ENCODE assay signal across 28 cellular contexts in genomic region chr10:49264177-49264677, GRCh38. TPM values are rescaled to one million over a fixed set of nuclear protein-coding genes. Genes with fewer than 3 reads are reported as not detected.
DNase-seq lines count a peak whose midpoint lies in the region; ATAC-seq, FAIRE-seq and TF ChIP-seq lines count a peak whose summit lies in the region.
"Had no signal": no experiment of that assay in that cellular context is flagged by ENCODE, and none has a peak within 500 bp of the region (broad histone marks: within the 10 kb centered on the region; RNA-seq: fewer than 3 reads in every experiment).

No MANE protein-coding gene starts in this region.

- H3K4me1 Mint-ChIP-seq in activated CD8-positive, alpha-beta T cell treated with anti-CD3 and anti-CD28 coated beads for 36 hours (ENCODE audit: low read depth), result no peaks in the 10 kb centered on the region
- H3K4me1 Mint-ChIP-seq: IgD-negative memory B cell had no signal

- no peak overlapping the region for H2AFZ ChIP-seq in HepG2 (ENCODE audit: low read length)
- no peak overlapping the region for H2AFZ ChIP-seq in K562 (ENCODE audit: low read depth, low read length)

- H3K4me3 Mint-ChIP-seq in activated CD8-positive, alpha-beta T cell treated with anti-CD3 and anti-CD28 coated beads for 36 hours, result no peak overlapping the region
- H3K4me3 Mint-ChIP-seq: CD4-positive, alpha-beta T cell; HFFc6; IgD-negative memory B cell had no signal

- no peaks in the 10 kb centered on the region for H3K9me1 ChIP-seq in K562 (ENCODE audit: control insufficient read depth, insufficient read depth, low read length)

- H4K20me1 ChIP-seq in HepG2 (ENCODE audit: insufficient read depth, low read length) (no peaks in the 10 kb centered on the region), K562 (replicated peaks; ENCODE audit: control insufficient read depth, insufficient read depth, low read length) (no peaks in the 10 kb centered on the region)
- H4K20me1 ChIP-seq: BLaER1 had no signal

- H3K9me3 Mint-ChIP-seq in activated CD8-positive, alpha-beta T cell treated with anti-CD3 and anti-CD28 coated beads for 36 hours, result peaks cover 20% of the 10 kb centered on the region

- in situ Hi-C loops in HepG2 (cut with HindIII; ENCODE audit: extremely low pct_ligation_motif_present, low pct_unique_long_range_greater_than_20kb) (no loop called here), K562 (cut with MboI) (no loop called here)

- no peaks in the 10 kb centered on the region for H3K4me1 ChIP-seq in HepG2 (ENCODE audit: insufficient read depth, low read length)
- no peaks in the 10 kb centered on the region for H3K4me1 ChIP-seq in right lobe of liver
- H3K4me1 ChIP-seq in K562 (replicated peaks in 1 of 2; ENCODE audit: control insufficient read depth in 2 of 2, insufficient read depth in 2 of 2, low read length in 2 of 2), result peaks cover 17 to 18% of the 10 kb centered on the region in 2 experiments; a peak in 4 of 5 replicates
- H3K4me1 ChIP-seq in sigmoid colon, result no peaks in the 10 kb centered on the region
- H3K4me1 ChIP-seq: BLaER1, HAP-1 had no signal

- ATAC-seq in HepG2 (no peak), right lobe of liver (no peak), K562 (no peak)
- ATAC-seq in activated CD8-positive, alpha-beta T cell treated with anti-CD3 and anti-CD28 coated beads for 36 hours, result no peak
- ATAC-seq: GM12878, Panc1 had no signal

- TF ChIP-seq POLR2A in HepG2 (IDR thresholded peaks at IDR 0.05; ENCODE audit: insufficient read depth in 1 of 2, low read depth in 2 of 2, low read length in 2 of 2) (no peak), right lobe of liver (IDR thresholded peaks at IDR 0.05) (no peak), K562 (conservative IDR thresholded peaks at IDR 0.05) (no peak), sigmoid colon (IDR thresholded peaks at IDR 0.05) (no peak)

- H3K27ac ChIP-seq in HepG2 (ENCODE audit: extremely low read length, insufficient read depth, low read length) (no peak overlapping the region), right lobe of liver (no peak overlapping the region), K562 (ENCODE audit: extremely low read depth, low read depth, low read length) (no peak overlapping the region), sigmoid colon (no peak overlapping the region)
- H3K27ac ChIP-seq: BLaER1 had no signal

- POLR2A ChIA-PET in HepG2 (lab: Yijun Ruan, JAX), result no interaction called here
- POLR2A ChIA-PET in K562 (lab: Yijun Ruan, JAX), result interaction anchor here (0.9 to 1.2 kb wide), 3 partner anchors 8 to 14 kb away, joined by 4 to 5 read pairs (median 5); no protein-coding TSS in a partner anchor
- POLR2A ChIA-PET in activated CD8-positive, alpha-beta T cell treated with anti-CD3 and anti-CD28 coated beads for 36 hours (lab: Charles Lee), result no interaction called here

- H3K9ac ChIP-seq in HepG2 (ENCODE audit: insufficient read depth, low read depth, low read length), result no peak overlapping the region
- H3K9ac ChIP-seq in K562 (ENCODE audit: insufficient read depth in 1 of 2, low read depth in 2 of 2, low read length in 2 of 2), result no peak overlapping the region
- H3K9ac ChIP-seq: BLaER1, SK-N-SH had no signal

- H3K9me3 ChIP-seq in HepG2 (ENCODE audit: low read length), result peaks cover 12% of the 10 kb centered on the region; the same call in 1 of the 2 replicates
- no peaks in the 10 kb centered on the region for H3K9me3 ChIP-seq in right lobe of liver
- H3K9me3 ChIP-seq in K562 (replicated peaks; ENCODE audit: control insufficient read depth, insufficient read depth, low read depth, low read length), result peaks cover 6% of the 10 kb centered on the region
- H3K9me3 ChIP-seq in sigmoid colon, result peaks cover 0 to 7% (median 3%) of the 10 kb centered on the region in 4 donors
- H3K9me3 ChIP-seq: HAP-1, SK-N-SH had no signal

- BruUV-seq in HepG2 (replicated peaks; lab: Mats Ljungman, UMichigan) (no TSS peak), K562 (replicated peaks; lab: Mats Ljungman, UMichigan) (no TSS peak)

- no peaks in the 10 kb centered on the region for H3K27me3 Mint-ChIP-seq in activated CD8-positive, alpha-beta T cell treated with anti-CD3 and anti-CD28 coated beads for 36 hours
- H3K27me3 Mint-ChIP-seq: CD4-positive, alpha-beta T cell had no signal

- 0% methylated on average over 1 of the region's 3 CpGs for WGBS in HepG2 (ENCODE audit: low lambda C conversion rate)
- WGBS in right lobe of liver (ENCODE audit: insufficient coverage, low coverage, low lambda C conversion rate, missing lambda C conversion rate), result 83% methylated on average over 2 of the region's 3 CpGs
- 43% methylated on average over 3 of the region's 3 CpGs for WGBS in K562 (ENCODE audit: insufficient coverage, low coverage, missing lambda C conversion rate)
- WGBS in sigmoid colon, 2 donors, result 92 to 93% methylated on average over 3 of the region's 3 CpGs

- no peaks in the 10 kb centered on the region for H3K36me3 Mint-ChIP-seq in activated CD8-positive, alpha-beta T cell treated with anti-CD3 and anti-CD28 coated beads for 36 hours (ENCODE audit: low read depth)
- H3K36me3 Mint-ChIP-seq: IgD-negative memory B cell had no signal

- CTCF ChIA-PET in HepG2 (lab: Yijun Ruan, JAX; ENCODE audit: low intra/inter-chr PET ratio, low total read pairs) (no interaction called here), K562 (lab: Yijun Ruan, JAX; ENCODE audit: low intra/inter-chr PET ratio) (no interaction called here)
- CTCF ChIA-PET in activated CD8-positive, alpha-beta T cell treated with anti-CD3 and anti-CD28 coated beads for 36 hours (lab: Charles Lee), result no interaction called here

- H3K36me3 ChIP-seq in HepG2 (replicated peaks in 1 of 2; ENCODE audit: control insufficient read depth in 1 of 2, insufficient read depth in 2 of 2, low read length in 2 of 2) (no peaks in the 10 kb centered on the region), right lobe of liver (no peaks in the 10 kb centered on the region), K562 (ENCODE audit: control insufficient read depth, insufficient read depth, low read length) (no peaks in the 10 kb centered on the region), sigmoid colon (no peaks in the 10 kb centered on the region)
- H3K36me3 ChIP-seq: BLaER1, HAP-1 had no signal

- H3K4me3 ChIP-seq in HepG2 (replicated peaks in 1 of 3; ENCODE audit: insufficient read depth in 1 of 3, low read depth in 2 of 3, low read length in 3 of 3) (no peak overlapping the region), right lobe of liver (no peak overlapping the region), K562 (no peak overlapping the region), sigmoid colon (no peak overlapping the region)
- H3K4me3 ChIP-seq: BLaER1, GM12878, HAP-1 had no signal

- TF ChIP-seq EP300 in HepG2 (IDR thresholded peaks at IDR 0.05; ENCODE audit: low read depth in 2 of 2, low read length in 2 of 2), result no peak
- TF ChIP-seq EP300 in HepG2 (CRISPR knock-in tag; IDR thresholded peaks at IDR 0.05; ENCODE audit: borderline replicate concordance), result no peak
- no peak for TF ChIP-seq EP300 in K562 (IDR thresholded peaks at IDR 0.05; ENCODE audit: low read length)
- no peak for TF ChIP-seq EP300 in sigmoid colon (IDR thresholded peaks at IDR 0.05)

- TF ChIP-seq RAD21 in HepG2 (CRISPR knock-in tag; IDR thresholded peaks at IDR 0.05) (no peak), K562 (CRISPR knock-in tag; conservative IDR thresholded peaks at IDR 0.05 in 1 of 2, IDR thresholded peaks at IDR 0.05 in 1 of 2) (no peak)

- H3K4me2 ChIP-seq in HepG2 (ENCODE audit: low read depth, low read length), result no peak overlapping the region
- H3K4me2 ChIP-seq in K562 (ENCODE audit: insufficient read depth, low read length), result no peak overlapping the region
- H3K4me2 ChIP-seq: BLaER1, SK-N-SH had no signal

- no peak for DNase-seq in HepG2 (ENCODE audit: low spot score)
- no peak for DNase-seq in right lobe of liver
- DNase-seq in K562 (ENCODE audit: extremely low read depth in 1 of 4, low spot score in 3 of 4), result no peak
- DNase-seq in islet precursor cell, result peak; percentile 22
- peak; percentile 49 for DNase-seq in sigmoid colon
- DNase-seq in DMS53 (lab: John Stamatoyannopoulos, UW), result no peak
- DNase-seq in occipital lobe (lab: John Stamatoyannopoulos, UW), result no peak
- no peak for DNase-seq in activated CD8-positive, alpha-beta T cell treated with anti-CD3 and anti-CD28 coated beads for 36 hours
- DNase-seq: CD4-positive, alpha-beta T cell; DMS79; EL; GDM1; GOT3; HFFc6; NCI-H1048; NCI-H1417; NCI-H1694; NCI-H2029 treated with DMSO at 0.1 percent for 48 hours; NCI-H526 treated with DMSO at 0.1 percent for 48 hours; SK-N-SH had no signal

- TF ChIP-seq CTCF in HepG2 (CRISPR knock-in tag; IDR thresholded peaks at IDR 0.05) (no peak), right lobe of liver (IDR thresholded peaks at IDR 0.05) (no peak), K562 (IDR thresholded peaks at IDR 0.05 in 2 of 3, conservative IDR thresholded peaks at IDR 0.05 in 1 of 3; ENCODE audit: insufficient read depth in 2 of 3, low read depth in 1 of 3, low read length in 3 of 3) (no peak), sigmoid colon (IDR thresholded peaks at IDR 0.05) (no peak)
- no peak for TF ChIP-seq CTCF in activated CD8-positive, alpha-beta T cell treated with anti-CD3 and anti-CD28 coated beads for 36 hours (IDR thresholded peaks at IDR 0.05)

- H3K79me2 ChIP-seq in HepG2 (ENCODE audit: insufficient read depth, low read length) (no peaks in the 10 kb centered on the region), K562 (ENCODE audit: control insufficient read depth, insufficient read depth, low read length) (no peaks in the 10 kb centered on the region)

- 0 out of 5 replicates have a peak, but pooled peaks cover 0 to 4% of the 10 kb centered on the region in 2 experiments for H3K27me3 ChIP-seq in HepG2 (ENCODE audit: control insufficient read depth in 1 of 2, insufficient read depth in 2 of 2, low read length in 2 of 2)
- H3K27me3 ChIP-seq in right lobe of liver, result no peaks in the 10 kb centered on the region
- no peaks in the 10 kb centered on the region for H3K27me3 ChIP-seq in K562 (ENCODE audit: control insufficient read depth in 2 of 2, insufficient read depth in 2 of 2, low read length in 2 of 2)
- no peaks in the 10 kb centered on the region for H3K27me3 ChIP-seq in sigmoid colon
- H3K27me3 ChIP-seq: BLaER1 had no signal

- intact Hi-C loops in HepG2 (cut with micrococcal nuclease; ENCODE audit: unreplicated experiment) (no loop called here), right lobe of liver (cut with DNase I) (no loop called here), K562 (cut with micrococcal nuclease) (no loop called here), sigmoid colon (cut with DNase I) (no loop called here)
- intact Hi-C loops in activated CD8-positive, alpha-beta T cell treated with anti-CD3 and anti-CD28 coated beads for 36 hours (cut with micrococcal nuclease), result no loop called here

- H3K27ac Mint-ChIP-seq in activated CD8-positive, alpha-beta T cell treated with anti-CD3 and anti-CD28 coated beads for 36 hours, result no peak overlapping the region
- H3K27ac Mint-ChIP-seq: CD4-positive, alpha-beta T cell; HFFc6; IgD-negative memory B cell had no signal

- FAIRE-seq in HepG2 (lab: Jason Lieb, UNC), result no peak
- no peak for FAIRE-seq in K562 (lab: Jason Lieb, UNC)
- FAIRE-seq: GM12878 had no signal

RNA-seq across cellular contexts. Expression of gene C10orf71, which starts 34.7 kb away (rescaled TPM):
- not detected in 2 replicates for total RNA-seq in HepG2 (2016; rRNA removed; fragmentation: Illumina TruSeq; extraction: Trizol)
- total RNA-seq in HepG2 (2016; cell fraction: cytosol; rRNA removed; fragmentation: Illumina TruSeq; extraction: Trizol; ENCODE audit: low read depth), result not detected in 2 replicates
- total RNA-seq in HepG2 (2016; cell fraction: insoluble cytoplasmic fraction; rRNA removed; fragmentation: Illumina TruSeq; extraction: Trizol), result not detected in 2 replicates
- not detected in 2 replicates for total RNA-seq in HepG2 (2016; cell fraction: membrane; rRNA removed; fragmentation: Illumina TruSeq; extraction: Trizol)
- total RNA-seq in HepG2 (2016; cell fraction: nucleus; rRNA removed; fragmentation: Illumina TruSeq; extraction: Trizol), result not detected in 2 replicates
- not detected in 2 replicates for polyA plus RNA-seq in HepG2 (2011; rRNA removed)
- polyA plus RNA-seq in HepG2 (2011; cell fraction: cytosol; rRNA removed), result not detected in 2 replicates
- not detected in 2 replicates for polyA plus RNA-seq in HepG2 (2011; cell fraction: nucleus; rRNA removed)
- polyA plus RNA-seq in HepG2 (2012), result not detected in 2 replicates
- not detected in 2 replicates for polyA plus RNA-seq in HepG2 (2016; cell fraction: cytosol; fragmentation: Illumina TruSeq; extraction: Trizol; ENCODE audit: low read depth)
- polyA plus RNA-seq in HepG2 (2016; cell fraction: insoluble cytoplasmic fraction; fragmentation: Illumina TruSeq; extraction: Trizol; ENCODE audit: low read depth), result not detected in 2 replicates
- polyA plus RNA-seq in HepG2 (2016; cell fraction: membrane; fragmentation: Illumina TruSeq; extraction: Trizol; ENCODE audit: low read depth), result not detected in 2 replicates
- not detected in 2 replicates for polyA plus RNA-seq in HepG2 (2016; cell fraction: nucleus; fragmentation: Illumina TruSeq; extraction: Trizol; ENCODE audit: insufficient read depth, low read depth)
- polyA minus RNA-seq in HepG2 (2011; rRNA and poly(A)+ RNA removed; ENCODE audit: low replicate concordance), result not detected in 2 replicates
- polyA minus RNA-seq in HepG2 (2011; cell fraction: cytosol; rRNA and poly(A)+ RNA removed), result not detected in 2 replicates
- not detected in 2 replicates for polyA minus RNA-seq in HepG2 (2011; cell fraction: nucleus; rRNA and poly(A)+ RNA removed)
- total RNA-seq in right lobe of liver, result under 1 TPM in 2 of 6 experiments, not detected in 4; 0.04 to 0.12 TPM
- 9.0 and 13.8 TPM in 2 replicates for total RNA-seq in K562 (2011; cell fraction: chromatin; rRNA removed; ENCODE audit: low replicate concordance)
- total RNA-seq in K562 (2011; cell fraction: nucleolus; rRNA removed), result 5.0 and 7.8 TPM in 2 replicates
- total RNA-seq in K562 (2011; cell fraction: nucleoplasm; rRNA removed), result 6.0 and 7.1 TPM in 2 replicates
- total RNA-seq in K562 (2014; rRNA removed), result 1.1 and 1.7 TPM in 2 replicates
- total RNA-seq in K562 (2014; rRNA removed; fragmentation: Illumina TruSeq; extraction: Trizol), result 1.7 and 2.2 TPM in 2 replicates
- total RNA-seq in K562 (2015; rRNA removed; fragmentation: Illumina TruSeq; extraction: Trizol), result 1.5 and 2.4 TPM in 2 replicates
- 4.5 and 4.9 TPM in 2 replicates for total RNA-seq in K562 (2021)
- polyA plus RNA-seq in K562 (2011; rRNA removed), result 0.89 and 1.0 TPM in 2 replicates
- polyA plus RNA-seq in K562 (2011; cell fraction: cytosol; rRNA removed), result 0.71 and 1.0 TPM in 2 replicates
- polyA plus RNA-seq in K562 (2011; cell fraction: nucleus; rRNA removed), result 2.5 and 5.7 TPM in 2 replicates
- 2.2 TPM in 2 replicates for polyA plus RNA-seq in K562 (2012)
- 2.1 and 2.5 TPM in 2 replicates for polyA plus RNA-seq in K562 (2014; fragmentation: Illumina TruSeq; extraction: Trizol)
- polyA plus RNA-seq in K562 (2014; fragmentation: Nextera tagmentation; extraction: Ambion mirVana), result under 1 TPM; 0.06 to 0.30 TPM
- 1.1 and 1.3 TPM in 2 replicates for polyA plus RNA-seq in K562 (2014; rRNA removed)
- 3.6 TPM in 2 replicates for polyA minus RNA-seq in K562 (2011; rRNA and poly(A)+ RNA removed)
- 2.8 and 3.1 TPM in 2 replicates for polyA minus RNA-seq in K562 (2011; cell fraction: cytosol; rRNA and poly(A)+ RNA removed)
- polyA minus RNA-seq in K562 (2011; cell fraction: nucleus; rRNA and poly(A)+ RNA removed), result 5.8 and 7.6 TPM in 2 replicates
- total RNA-seq in sigmoid colon, result not detected
- not detected for polyA plus RNA-seq in sigmoid colon
- total RNA-seq in occipital lobe, result not detected
- total RNA-seq in activated CD8-positive, alpha-beta T cell treated with anti-CD3 and anti-CD28 coated beads for 36 hours, result not detected
- total RNA-seq: A172; CD4-positive, alpha-beta T cell; GM12878; HFFc6; NCI-H460 had no signal
- polyA plus RNA-seq: AG04450, GM12878, IgD-negative memory B cell, SK-N-SH had no signal

Comparison
In these comparisons a context has a peak if more than half of its experiments do, and no peak if none do; other contexts are left out.
1. DNase-seq: peak in islet precursor cell (single experiment) and sigmoid colon (single experiment); none in HepG2 (single experiment), right lobe of liver (0 of 3), K562 (0 of 4), DMS53 (single experiment), occipital lobe (single experiment) and activated CD8-positive, alpha-beta T cell treated with anti-CD3 and anti-CD28 coated beads for 36 hours (single experiment).
2. Of the 241 proteins assayed by ChIP-seq in both HepG2 and K562: peak only in HepG2: none; only in K562: none; in both: MAFF and MAFK; in neither: 239.